8 cellular contexts compared by ENCODE assay signal in genomic region chr5:123455640-123456039, GRCh38. TPM values are rescaled to one million over a fixed set of nuclear protein-coding genes. Genes with fewer than 3 reads are reported as not detected.
A peak's percentile ranks its signal among the peaks of the same experiment; 100 is the strongest.
DNase-seq lines count a peak whose midpoint lies in the region; ATAC-seq and TF ChIP-seq lines count a peak whose summit lies in the region.

No MANE protein-coding gene starts in this region.

- H3K4ac ChIP-seq in neuronal stem cell (ENCODE audit: low read length), result no peak overlapping the region

- no peak overlapping the region for H3K23ac ChIP-seq in neuronal stem cell (ENCODE audit: low read depth, low read length, poor library complexity)

- H3K9me3 ChIP-seq in HCT116 (ENCODE audit: control insufficient read depth in 1 of 2, insufficient read depth in 1 of 2, low read depth in 1 of 2, low read length in 2 of 2), result no peaks in the 10 kb centered on the region
- no peaks in the 10 kb centered on the region for H3K9me3 ChIP-seq in neuronal stem cell (replicated peaks in 1 of 2; ENCODE audit: control insufficient read depth in 2 of 2, insufficient read depth in 1 of 2, low read depth in 1 of 2, low read length in 2 of 2)

- intact Hi-C loops in HCT116 (cut with micrococcal nuclease), result no loop called here
- intact Hi-C loops in natural killer cell (cut with micrococcal nuclease), result no loop called here

- H3K27ac Mint-ChIP-seq in natural killer cell, result no peak overlapping the region

- H3K18ac ChIP-seq in neuronal stem cell (ENCODE audit: low read length), result no peak overlapping the region

- H2AFZ ChIP-seq in HCT116 (ENCODE audit: low read depth, low read length, poor library complexity, severe bottlenecking) (peak overlapping the region; percentile 48), neuronal stem cell (ENCODE audit: low read length) (no peak overlapping the region)

- no peaks in the 10 kb centered on the region for H3K36me3 Mint-ChIP-seq in natural killer cell

- H3K9ac ChIP-seq in HCT116 (ENCODE audit: low read length) (no peak overlapping the region), neuronal stem cell (ENCODE audit: low read depth, low read length, poor library complexity) (no peak overlapping the region)

- no peaks in the 10 kb centered on the region for H4K20me1 ChIP-seq in HCT116 (ENCODE audit: insufficient read depth)

- H3K9me3 Mint-ChIP-seq in natural killer cell, result no peaks in the 10 kb centered on the region

- H3K36me3 ChIP-seq in HCT116 (ENCODE audit: control insufficient read depth in 1 of 2, insufficient read depth in 2 of 2, low read length in 2 of 2) (no peaks in the 10 kb centered on the region), neuronal stem cell (replicated peaks in 1 of 2; ENCODE audit: control insufficient read depth in 2 of 2, insufficient read depth in 2 of 2, low read length in 2 of 2) (no peaks in the 10 kb centered on the region)

- H3K4me1 ChIP-seq in HCT116 (ENCODE audit: control insufficient read depth in 1 of 2, insufficient read depth in 2 of 2, low read length in 2 of 2) (peaks cover 8% of the 10 kb centered on the region in 2 experiments), neuronal stem cell (ENCODE audit: control insufficient read depth in 2 of 2, insufficient read depth in 1 of 2, low read depth in 1 of 2, low read length in 2 of 2) (peaks cover 3 to 4% of the 10 kb centered on the region in 2 donors)

- no peak for TF ChIP-seq RAD21 in HCT116 (IDR thresholded peaks at IDR 0.05; ENCODE audit: low read depth)

- BruUV-seq in HCT116 (replicated peaks; lab: Mats Ljungman, UMichigan), result no TSS peak

- RAD21 ChIA-PET in HCT116 (lab: Charles Lee; ENCODE audit: low non-redundant PET in 1 of 2, low total read pairs in 2 of 2, uncharacterized antibody in 2 of 2, unreplicated experiment in 2 of 2), result no interaction called here

- no CpG with 5 or more reads among the region's 2 CpGs for WGBS in neuronal stem cell (ENCODE audit: extremely low coverage in 2 of 2, insufficient read length in 2 of 2, insufficient replicate concordance in 1 of 2), 2 donors

- H3K27me3 ChIP-seq in HCT116 (ENCODE audit: insufficient read depth, low read length) (no peaks in the 10 kb centered on the region), neuronal stem cell (ENCODE audit: control insufficient read depth in 3 of 3, insufficient read depth in 3 of 3, low read depth in 1 of 3, low read length in 3 of 3) (no peaks in the 10 kb centered on the region)

- no peak overlapping the region for H2BK5ac ChIP-seq in neuronal stem cell (ENCODE audit: low read length)

- H4K8ac ChIP-seq in neuronal stem cell (ENCODE audit: low read depth, low read length), result no peak overlapping the region

- H3K14ac ChIP-seq in neuronal stem cell (ENCODE audit: low read length), result no peak overlapping the region

- no peak overlapping the region for H3K4me2 ChIP-seq in HCT116 (ENCODE audit: low read length)
- no peak overlapping the region for H3K4me2 ChIP-seq in neuronal stem cell (ENCODE audit: insufficient read depth, low read length, poor library complexity, severe bottlenecking)

- no peaks in the 10 kb centered on the region for H3K79me1 ChIP-seq in neuronal stem cell (ENCODE audit: low read depth, low read length)

- no peak overlapping the region for H2BK15ac ChIP-seq in neuronal stem cell (ENCODE audit: low read length)

- TF ChIP-seq POLR2A in HCT116 (IDR thresholded peaks at IDR 0.05; ENCODE audit: borderline replicate concordance, extremely low read depth, insufficient read depth, insufficient read length), result no peak

- no peak overlapping the region for H2BK120ac ChIP-seq in neuronal stem cell (ENCODE audit: low read depth, low read length)

- no peak overlapping the region for H3K4me3 Mint-ChIP-seq in natural killer cell

- ATAC-seq in GM18867 (IDR thresholded peaks at IDR 0.05; ENCODE audit: unreplicated experiment), result peak; percentile 94
- peak; percentile 72 for ATAC-seq in HCT116
- ATAC-seq in HG03558 (IDR thresholded peaks at IDR 0.05; ENCODE audit: extremely low read depth, unreplicated experiment), result peak; percentile 92
- no peak for ATAC-seq in natural killer cell

- TF ChIP-seq CTCF in HCT116 (IDR thresholded peaks at IDR 0.05 in 2 of 3, conservative IDR thresholded peaks at IDR 0.05 in 1 of 3; ENCODE audit: borderline replicate concordance in 1 of 3, insufficient read depth in 1 of 3, low read depth in 2 of 3, low read length in 2 of 3) (peak in 2 of 3 experiments; percentile 49 to 54; a peak in 4 of 6 replicates), epithelial cell of esophagus (IDR thresholded peaks at IDR 0.05; ENCODE audit: insufficient read depth, low read depth, low read length, missing control alignments) (peak; percentile 9), natural killer cell (IDR thresholded peaks at IDR 0.05) (no peak)

- H3K4me1 Mint-ChIP-seq in natural killer cell, result no peaks in the 10 kb centered on the region

- CTCF ChIA-PET in HCT116 (lab: Charles Lee), result interaction anchor here (0.9 kb wide), 1 partner anchor 32 kb away, joined by 4 read pairs; the partner anchor contains the start of gene CEP120

- POLR2A ChIA-PET in HCT116 (lab: Charles Lee), result no interaction called here

- H3K27me3 Mint-ChIP-seq in natural killer cell (ENCODE audit: low read depth in 2 of 2), result peaks cover 3 to 15% of the 10 kb centered on the region in 2 donors

- H3K4me3 ChIP-seq in HCT116 (replicated peaks in 1 of 2; ENCODE audit: low read depth in 1 of 2, low read length in 2 of 2) (no peak overlapping the region), epithelial cell of esophagus (ENCODE audit: low read length) (no peak overlapping the region), neuronal stem cell (ENCODE audit: low read length in 2 of 2) (no peak overlapping the region)

- no peak for DNase-seq in HCT116 (ENCODE audit: low read depth, low spot score)
- DNase-seq in epithelial cell of esophagus (ENCODE audit: low read depth), result no peak
- no peak for DNase-seq in neuronal stem cell (ENCODE audit: low spot score)
- DNase-seq in activated CD4-positive, alpha-beta T cell treated with anti-CD3 and anti-CD28 coated beads for 48 hours, result no peak
- DNase-seq in activated CD4-positive, alpha-beta T cell treated with anti-CD3 and anti-CD28 coated beads, Interleukin-2, amount 50 U/mL, for 1 hour, result no peak
- DNase-seq in natural killer cell, result no peak

- H3K27ac ChIP-seq in HCT116 (ENCODE audit: low read depth, low read length) (no peak overlapping the region), neuronal stem cell (replicated peaks; ENCODE audit: low read length) (no peak overlapping the region)

- no peak overlapping the region for H4K91ac ChIP-seq in neuronal stem cell (ENCODE audit: low read depth, low read length, poor library complexity)

- H3K79me2 ChIP-seq in HCT116 (ENCODE audit: insufficient read depth, low read length), result no peaks in the 10 kb centered on the region

- no peaks in the 10 kb centered on the region for H3K9me2 ChIP-seq in HCT116 (ENCODE audit: insufficient read depth)

- no peak overlapping the region for H2AK5ac ChIP-seq in neuronal stem cell (ENCODE audit: low read depth, low read length)

- no peak overlapping the region for H2BK12ac ChIP-seq in neuronal stem cell (ENCODE audit: low read length)

TF ChIP-seq in HCT116, 20 proteins besides CTCF, POLR2A, EP300 and RAD21:
- no peak for TF ChIP-seq ZFX (IDR thresholded peaks at IDR 0.05)

RNA-seq across cellular contexts. Expression of gene CEP120, which starts 32.4 kb away (rescaled TPM):
- total RNA-seq in HCT116 (2021; ENCODE audit: unreplicated experiment), result 30.2 TPM
- 15.6 TPM in 2 replicates for polyA plus RNA-seq in HCT116 (2012)
- polyA plus RNA-seq in neuronal stem cell (2013, experiment 1 of 2), result 13.0 TPM
- polyA plus RNA-seq in neuronal stem cell (2013, experiment 2 of 2), result 13.5 TPM
- 10 to 100 TPM; 51.2 to 58.9 (median 54.6) TPM for total RNA-seq in natural killer cell

RNA-seq across cellular contexts. Expression of gene CSNK1G3, which starts 56.3 kb away (rescaled TPM):
- total RNA-seq in HCT116 (2021; ENCODE audit: unreplicated experiment) (51.1 TPM), natural killer cell (100 to 1,000 TPM in 2 of 3 donors, 10 to 100 TPM in 1; 96.7 to 111 (median 101) TPM)
- 16.3 and 19.9 TPM in 2 replicates for polyA plus RNA-seq in HCT116 (2012)
- 29.5 TPM for polyA plus RNA-seq in neuronal stem cell (2013, experiment 1 of 2)
- polyA plus RNA-seq in neuronal stem cell (2013, experiment 2 of 2), result 32.6 TPM

Comparison
In these comparisons a context has a peak if more than half of its experiments do, and no peak if none do; other contexts are left out.
1. ATAC-seq: peak in GM18867 (single experiment), HCT116 (single experiment) and HG03558 (single experiment); none in natural killer cell (0 of 3).